Comparison of ENCODE assay signal across 8 cellular contexts in the genomic region with DNA sequence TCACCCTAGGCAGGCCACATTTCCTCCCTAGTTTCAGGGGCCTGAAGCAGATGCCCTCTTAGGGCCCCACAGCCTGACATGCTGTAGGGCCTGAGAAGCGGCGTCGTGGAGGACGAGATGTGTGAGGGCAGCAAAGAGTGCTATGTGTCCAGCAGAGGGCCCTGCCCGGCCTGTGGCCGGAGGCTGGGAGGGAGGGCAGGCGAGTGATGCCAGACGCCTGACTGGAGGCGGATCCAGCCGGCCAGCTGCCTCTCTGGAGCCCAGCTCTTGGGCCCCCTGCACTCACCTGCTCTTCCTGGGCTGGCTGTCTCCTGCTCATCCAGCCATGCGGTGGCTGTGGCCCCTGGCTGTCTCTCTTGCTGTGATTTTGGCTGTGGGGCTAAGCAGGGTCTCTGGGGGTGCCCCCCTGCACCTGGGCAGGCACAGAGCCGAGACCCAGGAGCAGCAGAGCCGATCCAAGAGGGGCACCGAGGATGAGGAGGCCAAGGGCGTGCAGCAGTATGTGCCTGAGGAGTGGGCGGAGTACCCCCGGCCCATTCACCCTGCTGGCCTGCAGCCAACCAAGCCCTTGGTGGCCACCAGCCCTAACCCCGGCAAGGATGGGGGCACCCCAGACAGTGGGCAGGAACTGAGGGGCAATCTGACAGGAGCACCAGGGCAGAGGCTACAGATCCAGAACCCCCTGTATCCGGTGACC. TPM values are rescaled to one million over a fixed set of nuclear protein-coding genes. Genes with fewer than 3 reads are reported as not detected.
DNase-seq lines count a peak whose midpoint lies in the region; ATAC-seq and TF ChIP-seq lines count a peak whose summit lies in the region.

A gene with protein sequence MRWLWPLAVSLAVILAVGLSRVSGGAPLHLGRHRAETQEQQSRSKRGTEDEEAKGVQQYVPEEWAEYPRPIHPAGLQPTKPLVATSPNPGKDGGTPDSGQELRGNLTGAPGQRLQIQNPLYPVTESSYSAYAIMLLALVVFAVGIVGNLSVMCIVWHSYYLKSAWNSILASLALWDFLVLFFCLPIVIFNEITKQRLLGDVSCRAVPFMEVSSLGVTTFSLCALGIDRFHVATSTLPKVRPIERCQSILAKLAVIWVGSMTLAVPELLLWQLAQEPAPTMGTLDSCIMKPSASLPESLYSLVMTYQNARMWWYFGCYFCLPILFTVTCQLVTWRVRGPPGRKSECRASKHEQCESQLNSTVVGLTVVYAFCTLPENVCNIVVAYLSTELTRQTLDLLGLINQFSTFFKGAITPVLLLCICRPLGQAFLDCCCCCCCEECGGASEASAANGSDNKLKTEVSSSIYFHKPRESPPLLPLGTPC (plus strand): TSS at position 279 of the 697 bp plus-strand sequence. CDS start 47 bp downstream, at position 326.

- no peaks in the 10 kb centered on the region for H4K20me1 ChIP-seq in smooth muscle cell (ENCODE audit: low read depth)

- H3K27ac Mint-ChIP-seq in stimulated activated naive B cell treated with anti-CD40 and anti-IgM and Interleukin-4, amounts not matched to agents 10 μg/mL and 1 μg/mL and 100 μg/mL, for 72 hours = no peak within 1 kb of the TSS

- 49% methylated on average over 19 of the region's 19 CpGs for WGBS in smooth muscle cell (ENCODE audit: low lambda C conversion rate)

- no peaks in the 10 kb centered on the region for H3K36me3 Mint-ChIP-seq in stimulated activated naive B cell treated with anti-CD40 and anti-IgM and Interleukin-4, amounts not matched to agents 10 μg/mL and 1 μg/mL and 100 μg/mL, for 72 hours

- no peak within 1 kb of the TSS for H3K4me2 ChIP-seq in smooth muscle cell

- DNase-seq in HK-2 (ENCODE audit: unreplicated experiment) (peak; percentile 83), amniotic epithelial cell (ENCODE audit: low read depth) (peak; percentile 68), hypothalamus (lab: John Stamatoyannopoulos, UW) (peak in 48 of 51 donors; percentile 11 to 95 (median 80)), smooth muscle cell (lab: John Stamatoyannopoulos, UW; ENCODE audit: unreplicated experiment) (no peak), SIG-M5 treated with dmso at 0.1 percent for 504 hours (lab: John Stamatoyannopoulos, UW; ENCODE audit: unreplicated experiment) (no peak)
- no peak for DNase-seq in stimulated activated naive B cell treated with anti-CD40 and anti-IgM and Interleukin-4, amounts not matched to agents 10 μg/mL and 1 μg/mL and 100 μg/mL, for 72 hours

- no peak within 1 kb of the TSS for H3K27ac ChIP-seq in smooth muscle cell (ENCODE audit: low read depth)

- H3K9ac ChIP-seq in smooth muscle cell (ENCODE audit: low read depth) = no peak within 1 kb of the TSS

- TF ChIP-seq CTCF in smooth muscle cell (IDR thresholded peaks at IDR 0.05; ENCODE audit: borderline replicate concordance, insufficient read depth, poor library complexity, severe bottlenecking) = peak; percentile 30

- H3K4me1 Mint-ChIP-seq in stimulated activated naive B cell treated with anti-CD40 and anti-IgM and Interleukin-4, amounts not matched to agents 10 μg/mL and 1 μg/mL and 100 μg/mL, for 72 hours = no peaks in the 10 kb centered on the region

- H3K79me2 ChIP-seq in smooth muscle cell (ENCODE audit: low read depth) = no peaks in the 10 kb centered on the region

- H2AFZ ChIP-seq in smooth muscle cell (ENCODE audit: low read depth) = no peak within 1 kb of the TSS

- H3K4me1 ChIP-seq in smooth muscle cell (ENCODE audit: low read depth) = no peaks in the 10 kb centered on the region

- no peak within 1 kb of the TSS for H3K4me3 Mint-ChIP-seq in stimulated activated naive B cell treated with anti-CD40 and anti-IgM and Interleukin-4, amounts not matched to agents 10 μg/mL and 1 μg/mL and 100 μg/mL, for 72 hours

- no peak within 1 kb of the TSS for H3K4me3 ChIP-seq in smooth muscle cell

- no peaks in the 10 kb centered on the region for H3K9me3 ChIP-seq in smooth muscle cell (replicated peaks; ENCODE audit: low read depth)

- no peaks in the 10 kb centered on the region for H3K36me3 ChIP-seq in smooth muscle cell (ENCODE audit: low read depth)

- H3K9me3 Mint-ChIP-seq in stimulated activated naive B cell treated with anti-CD40 and anti-IgM and Interleukin-4, amounts not matched to agents 10 μg/mL and 1 μg/mL and 100 μg/mL, for 72 hours = no peaks in the 10 kb centered on the region

- H3K27me3 Mint-ChIP-seq in stimulated activated naive B cell treated with anti-CD40 and anti-IgM and Interleukin-4, amounts not matched to agents 10 μg/mL and 1 μg/mL and 100 μg/mL, for 72 hours = peaks cover 22 to 45% of the 10 kb centered on the region in 2 donors

- no peaks in the 10 kb centered on the region for H3K27me3 ChIP-seq in smooth muscle cell (ENCODE audit: low read depth)

- H3F3A ChIP-seq in smooth muscle cell (ENCODE audit: low read depth) = no peaks in the 10 kb centered on the region

- no peak for ATAC-seq in GM18520 (IDR thresholded peaks at IDR 0.05; ENCODE audit: unreplicated experiment)
- ATAC-seq in stimulated activated naive B cell treated with anti-CD40 and anti-IgM and Interleukin-4, amounts not matched to agents 10 μg/mL and 1 μg/mL and 100 μg/mL, for 72 hours (replicated peaks) = no peak
- no peak for ATAC-seq in HG03439 (IDR thresholded peaks at IDR 0.05; ENCODE audit: unreplicated experiment)

RNA-seq across cellular contexts. Expression of the gene that starts here (rescaled TPM):
- total RNA-seq in smooth muscle cell = not detected in 2 replicates
- polyA plus RNA-seq in smooth muscle cell = 0.05 TPM in 1 of 2 replicates, not detected in the other

Comparison
In these comparisons a context has a peak if more than half of its experiments do, and no peak if none do; other contexts are left out.
1. DNase-seq: peak in HK-2 (single experiment), amniotic epithelial cell (single experiment) and hypothalamus (48 of 51); none in smooth muscle cell (single experiment), SIG-M5 treated with dmso at 0.1 percent for 504 hours (single experiment) and stimulated activated naive B cell treated with anti-CD40 and anti-IgM and Interleukin-4, amounts not matched to agents 10 μg/mL and 1 μg/mL and 100 μg/mL, for 72 hours (single experiment).